Comparison of ENCODE assay signal across 11 cellular contexts in the genomic region with DNA sequence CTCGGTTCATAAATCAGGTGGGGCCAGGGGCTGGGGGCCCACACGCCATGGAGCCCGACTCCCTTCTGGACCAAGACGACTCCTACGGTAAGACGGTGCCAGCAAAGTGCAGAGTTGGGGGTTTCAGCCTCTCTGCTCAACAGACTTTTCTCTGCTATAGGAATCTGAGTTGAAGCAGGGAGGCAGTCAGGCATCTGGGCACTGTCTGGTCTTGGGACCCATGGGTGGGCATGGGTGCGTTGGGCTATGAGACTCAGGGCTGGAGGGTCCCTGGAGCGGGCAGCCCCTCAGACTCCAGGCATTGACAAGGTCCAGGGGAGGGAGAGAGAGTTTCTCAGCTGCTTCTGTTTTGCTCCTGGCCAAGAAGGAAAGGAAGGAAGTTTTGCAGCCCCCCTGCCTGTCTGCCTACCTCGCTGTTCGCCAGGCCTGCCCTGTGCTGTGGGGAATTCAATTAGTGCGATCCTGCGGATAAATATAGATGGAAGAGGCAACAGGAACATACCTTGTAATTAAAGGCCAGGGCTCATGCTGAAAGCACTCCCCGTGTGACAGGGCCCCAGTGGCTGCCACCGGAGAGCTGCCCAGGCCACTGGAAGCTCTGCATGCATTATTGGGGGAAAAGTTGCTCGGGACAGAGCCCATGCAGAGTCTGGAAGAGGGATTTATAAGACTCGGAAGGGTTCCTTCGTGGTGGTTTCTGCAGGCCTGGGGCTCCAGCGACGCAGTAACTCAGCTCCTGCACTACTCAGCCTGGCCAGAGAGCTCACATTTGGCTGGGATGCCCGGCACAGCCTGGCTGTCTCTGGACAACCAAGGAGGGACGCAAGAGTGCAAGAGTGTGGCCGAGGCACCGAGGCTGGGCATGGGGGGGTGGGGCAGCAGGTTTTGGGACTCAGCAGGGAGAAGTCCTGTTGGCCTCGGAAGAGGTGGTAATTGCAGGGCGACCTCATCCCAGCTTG.
DNase-seq lines count a peak whose midpoint lies in the region; ATAC-seq, FAIRE-seq and TF ChIP-seq lines count a peak whose summit lies in the region.
"Had no signal": no experiment of that assay in that cellular context is flagged by ENCODE, and none has a peak within 500 bp of the region (broad histone marks: within the 10 kb centered on the region; RNA-seq: fewer than 3 reads in every experiment).

No MANE protein-coding gene starts in this region.

- H3K27me3 ChIP-seq in adrenal gland (no peaks in the 10 kb centered on the region), pancreas (no peaks in the 10 kb centered on the region)

- intact Hi-C loops in adrenal gland (cut with DNase I) (no loop called here), pancreas (cut with DNase I) (no loop called here)

- FAIRE-seq in pancreas (lab: Jason Lieb, UNC): no peak
- FAIRE-seq: K562 had no signal

- peaks cover 22 to 28% of the 10 kb centered on the region in 2 donors for H3K4me1 ChIP-seq in adrenal gland (replicated peaks in 1 of 2)
- peaks cover 0 to 6% (median 5%) of the 10 kb centered on the region in 3 donors for H3K4me1 ChIP-seq in pancreas

- H3K36me3 Mint-ChIP-seq in glutamatergic neuron (ENCODE audit: unreplicated experiment): no peaks in the 10 kb centered on the region

- no peaks in the 10 kb centered on the region for H3K9me3 ChIP-seq in adrenal gland (replicated peaks in 1 of 3)
- H3K9me3 ChIP-seq in pancreas: no peaks in the 10 kb centered on the region

- TF ChIP-seq POLR2A in adrenal gland (IDR thresholded peaks at IDR 0.05): no peak

- peaks cover 20% of the 10 kb centered on the region for H3K4me1 Mint-ChIP-seq in glutamatergic neuron (ENCODE audit: low read depth, unreplicated experiment)
- H3K4me1 Mint-ChIP-seq: B cell had no signal

- no peaks in the 10 kb centered on the region for H3K36me3 ChIP-seq in adrenal gland (replicated peaks in 1 of 2)
- no peaks in the 10 kb centered on the region for H3K36me3 ChIP-seq in pancreas

- ATAC-seq in pancreas (peak in 3 of 4 donors; percentile 8 to 40 (median 33)), GM21528 (IDR thresholded peaks at IDR 0.05; ENCODE audit: low FRiP score, unreplicated experiment) (no peak)
- ATAC-seq: K562 had no signal

- no peak overlapping the region for H3K27ac Mint-ChIP-seq in glutamatergic neuron (ENCODE audit: unreplicated experiment)
- H3K27ac Mint-ChIP-seq: B cell had no signal

- 55 to 62% (median 58%) methylated on average over 23 to 25 of the region's 25 CpGs for WGBS in adrenal gland, 4 donors
- WGBS in pancreas, 2 donors: 68 to 72% methylated on average over 25 of the region's 25 CpGs

- DNase-seq in AG08395 (ENCODE audit: low spot score) (peak; percentile 45), adrenal gland (peak in 4 of 7 donors; percentile 37 to 60 (median 44)), glutamatergic neuron (no peak), pancreas (no peak), UCSD-AML1 (lab: John Stamatoyannopoulos, UW; ENCODE audit: unreplicated experiment) (no peak), NCI-H1930 (lab: John Stamatoyannopoulos, UW) (no peak), NCI-H82 (lab: John Stamatoyannopoulos, UW) (no peak)
- DNase-seq: central memory CD4-positive, alpha-beta T cell had no signal

- peaks cover 5% of the 10 kb centered on the region for H3K27me3 Mint-ChIP-seq in glutamatergic neuron (ENCODE audit: unreplicated experiment)

- TF ChIP-seq CTCF in adrenal gland (IDR thresholded peaks at IDR 0.05): peak in 1 of 6 experiments; percentile 12
- no peak for TF ChIP-seq CTCF in glutamatergic neuron (IDR thresholded peaks at IDR 0.05; ENCODE audit: partially characterized antibody, unreplicated experiment)
- TF ChIP-seq CTCF in pancreas (IDR thresholded peaks at IDR 0.05): no peak

- H3K27ac ChIP-seq in adrenal gland: peak overlapping the region in 2 of 5 donors; percentile 56 to 72
- H3K27ac ChIP-seq in pancreas: peak overlapping the region in 1 of 4 donors; percentile 22

- H3K9me3 Mint-ChIP-seq in glutamatergic neuron (ENCODE audit: unreplicated experiment): peaks cover 4% of the 10 kb centered on the region

- H3K4me3 Mint-ChIP-seq in glutamatergic neuron (ENCODE audit: unreplicated experiment): peak overlapping the region; percentile 52
- H3K4me3 Mint-ChIP-seq: B cell had no signal

- no peak overlapping the region for H3K4me3 ChIP-seq in adrenal gland
- peak overlapping the region in 1 of 4 donors; percentile 2 for H3K4me3 ChIP-seq in pancreas
- H3K4me3 ChIP-seq: K562 had no signal

Comparison
In these comparisons a context has a peak if more than half of its experiments do, and no peak if none do; other contexts are left out.
1. DNase-seq: peak in AG08395 (single experiment) and adrenal gland (4 of 7); none in glutamatergic neuron (single experiment), pancreas (0 of 6), UCSD-AML1 (single experiment), NCI-H1930 (0 of 2) and NCI-H82 (single experiment).